Comparison of ENCODE assay signal across 1 cellular context in genomic region chr7:47762746-47763062, GRCh38.
TF ChIP-seq lines count a peak whose summit lies in the region.

No MANE protein-coding gene starts in this region.

TF ChIP-seq in liver, 16 proteins besides CTCF, POLR2A, EP300 and RAD21:
- TF ChIP-seq GABPA (IDR thresholded peaks at IDR 0.05 in 1 of 2, conservative IDR thresholded peaks at IDR 0.05 in 1 of 2) (no peak), JUND (IDR thresholded peaks at IDR 0.05) (no peak)
